In the genomic region with DNA sequence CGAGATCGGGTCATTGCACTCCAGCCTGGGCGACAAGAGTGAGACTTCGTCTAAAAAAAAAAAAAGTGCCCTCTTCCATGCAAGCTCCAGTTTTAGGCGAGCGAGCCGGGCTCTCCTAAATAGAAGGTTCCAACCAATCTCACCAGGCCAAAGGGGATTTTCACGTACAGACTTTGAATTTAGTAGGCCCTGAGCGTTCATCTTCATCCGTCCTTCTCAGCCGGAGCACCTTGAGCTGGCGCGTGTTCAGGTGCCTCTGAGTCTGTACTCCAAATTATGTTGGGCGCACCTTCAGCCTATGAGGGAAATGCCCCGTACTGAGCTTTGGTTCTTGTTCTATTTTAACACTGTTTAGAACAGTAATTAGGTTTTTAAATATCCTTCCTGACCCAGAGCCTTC, we compare ENCODE assay signal across 12 cellular contexts. TPM values are rescaled to one million over a fixed set of nuclear protein-coding genes. Genes with fewer than 3 reads are reported as not detected.
DNase-seq lines count a peak whose midpoint lies in the region; ATAC-seq and TF ChIP-seq lines count a peak whose summit lies in the region.
"Had no signal": no experiment of that assay in that cellular context is flagged by ENCODE, and none has a peak within 500 bp of the region (broad histone marks: within the 10 kb centered on the region; RNA-seq: fewer than 3 reads in every experiment).

No MANE protein-coding gene starts in this region.

- no peaks in the 10 kb centered on the region for H3K27me3 Mint-ChIP-seq in activated naive CD8-positive, alpha-beta T cell
- no peaks in the 10 kb centered on the region for H3K27me3 Mint-ChIP-seq in natural killer cell treated with Interleukin-12 subunit alpha and Interleukin-12 subunit beta and Interleukin-15 and Interleukin-18, amount 100 ng/mL, for 72 hours

- H3K4me1 ChIP-seq in left ventricle myocardium inferior, result peaks cover 47% of the 10 kb centered on the region
- peaks cover 30% of the 10 kb centered on the region for H3K4me1 ChIP-seq in upper lobe of right lung

- H3K9me3 ChIP-seq in left ventricle myocardium inferior (replicated peaks), result no peaks in the 10 kb centered on the region
- H3K9me3 ChIP-seq in upper lobe of right lung, result no peaks in the 10 kb centered on the region
- H3K9me3 ChIP-seq: MG63, SJSA1 had no signal

- DNase-seq in left ventricle myocardium inferior (no peak), Right ventricle myocardium inferior (ENCODE audit: missing footprints) (no peak), upper lobe of right lung (no peak), NCI-H1436 treated with DMSO at 0.1 percent for 48 hours (lab: John Stamatoyannopoulos, UW) (no peak), CD1c-positive myeloid dendritic cell (ENCODE audit: extremely low spot score) (no peak), sciatic nerve (ENCODE audit: low spot score) (no peak)
- no peak for DNase-seq in natural killer cell treated with Interleukin-12 subunit alpha and Interleukin-12 subunit beta and Interleukin-15 and Interleukin-18, amount 100 ng/mL, for 72 hours (ENCODE audit: low spot score)

- peak overlapping the region; percentile 100 for H3K27ac Mint-ChIP-seq in activated naive CD8-positive, alpha-beta T cell
- H3K27ac Mint-ChIP-seq in natural killer cell treated with Interleukin-12 subunit alpha and Interleukin-12 subunit beta and Interleukin-15 and Interleukin-18, amount 100 ng/mL, for 72 hours, result peak overlapping the region; percentile 98 to 100

- no peaks in the 10 kb centered on the region for H3K27me3 ChIP-seq in left ventricle myocardium inferior (ENCODE audit: low read depth)
- no peaks in the 10 kb centered on the region for H3K27me3 ChIP-seq in upper lobe of right lung
- H3K27me3 ChIP-seq: MG63, SJSA1 had no signal

- no peak for ATAC-seq in Right ventricle myocardium inferior
- no peak for ATAC-seq in natural killer cell treated with Interleukin-12 subunit alpha and Interleukin-12 subunit beta and Interleukin-15 and Interleukin-18, amount 100 ng/mL, for 72 hours
- ATAC-seq in upper lobe of right lung, result no peak
- no peak for ATAC-seq in sciatic nerve

- TF ChIP-seq CTCF in left ventricle myocardium inferior (IDR thresholded peaks at IDR 0.05; ENCODE audit: borderline replicate concordance) (no peak), upper lobe of right lung (IDR thresholded peaks at IDR 0.05) (no peak)

- H3K4me1 Mint-ChIP-seq in activated naive CD8-positive, alpha-beta T cell (ENCODE audit: low read depth), result peaks cover 71% of the 10 kb centered on the region
- H3K4me1 Mint-ChIP-seq in natural killer cell treated with Interleukin-12 subunit alpha and Interleukin-12 subunit beta and Interleukin-15 and Interleukin-18, amount 100 ng/mL, for 72 hours (ENCODE audit: low read depth in 2 of 2), result peaks cover 68 to 69% of the 10 kb centered on the region in 2 donors

- H3K9me3 Mint-ChIP-seq in activated naive CD8-positive, alpha-beta T cell (ENCODE audit: low read depth), result no peaks in the 10 kb centered on the region
- H3K9me3 Mint-ChIP-seq in natural killer cell treated with Interleukin-12 subunit alpha and Interleukin-12 subunit beta and Interleukin-15 and Interleukin-18, amount 100 ng/mL, for 72 hours, result no peaks in the 10 kb centered on the region

- no peak overlapping the region for H3K4me3 ChIP-seq in left ventricle myocardium inferior
- H3K4me3 ChIP-seq in upper lobe of right lung, result no peak overlapping the region

- peaks cover 46% of the 10 kb centered on the region for H3K36me3 Mint-ChIP-seq in activated naive CD8-positive, alpha-beta T cell
- H3K36me3 Mint-ChIP-seq in natural killer cell treated with Interleukin-12 subunit alpha and Interleukin-12 subunit beta and Interleukin-15 and Interleukin-18, amount 100 ng/mL, for 72 hours, result peaks cover 62% of the 10 kb centered on the region

- H3K36me3 ChIP-seq in left ventricle myocardium inferior (peaks cover 40% of the 10 kb centered on the region), upper lobe of right lung (peaks cover 53% of the 10 kb centered on the region)
- H3K36me3 ChIP-seq: cardiac muscle cell had no signal

- intact Hi-C loops in left ventricle myocardium inferior (cut with micrococcal nuclease), result no loop called here
- intact Hi-C loops in Right ventricle myocardium inferior (cut with DNase I), result loop anchor here (5.0 kb wide), 1 partner anchor 133 kb away; no protein-coding TSS in a partner anchor
- intact Hi-C loops in upper lobe of right lung (cut with DNase I), result no loop called here
- intact Hi-C loops in sciatic nerve (cut with DNase I), result no loop called here

- peak overlapping the region; percentile 99 for H3K4me3 Mint-ChIP-seq in activated naive CD8-positive, alpha-beta T cell
- H3K4me3 Mint-ChIP-seq in natural killer cell treated with Interleukin-12 subunit alpha and Interleukin-12 subunit beta and Interleukin-15 and Interleukin-18, amount 100 ng/mL, for 72 hours, result peak overlapping the region; percentile 89

- H3K27ac ChIP-seq in left ventricle myocardium inferior (replicated peaks) (peak overlapping the region; percentile 98), upper lobe of right lung (peak overlapping the region; percentile 83)
- H3K27ac ChIP-seq: cardiac muscle cell, SJSA1 had no signal

RNA-seq across cellular contexts. Expression of gene TAP2, which starts 0.8 kb away (rescaled TPM):
- total RNA-seq in left ventricle myocardium inferior (22.4 TPM), Right ventricle myocardium inferior (19.3 TPM), upper lobe of right lung (56.4 TPM), sciatic nerve (26.3 TPM)
- total RNA-seq in natural killer cell treated with Interleukin-12 subunit alpha and Interleukin-12 subunit beta and Interleukin-15 and Interleukin-18, amount 100 ng/mL, for 72 hours, result 100 to 1,000 TPM; 220 to 252 TPM

RNA-seq across cellular contexts. Expression of gene PSMB8, which starts 4.5 kb away (rescaled TPM):
- total RNA-seq in left ventricle myocardium inferior (13.2 TPM), Right ventricle myocardium inferior (19.6 TPM), upper lobe of right lung (86.9 TPM), sciatic nerve (39.3 TPM)
- total RNA-seq in natural killer cell treated with Interleukin-12 subunit alpha and Interleukin-12 subunit beta and Interleukin-15 and Interleukin-18, amount 100 ng/mL, for 72 hours, result 100 to 1,000 TPM; 259 to 356 TPM

RNA-seq across cellular contexts. Expression of gene TAP1, which starts 14.1 kb away (rescaled TPM):
- total RNA-seq in left ventricle myocardium inferior, result 15.5 TPM
- total RNA-seq in Right ventricle myocardium inferior, result 19.1 TPM
- 100 to 1,000 TPM; 512 to 588 TPM for total RNA-seq in natural killer cell treated with Interleukin-12 subunit alpha and Interleukin-12 subunit beta and Interleukin-15 and Interleukin-18, amount 100 ng/mL, for 72 hours
- 60.4 TPM for total RNA-seq in upper lobe of right lung
- 32.8 TPM for total RNA-seq in sciatic nerve

RNA-seq across cellular contexts. Expression of gene PSMB9, which starts 14.6 kb away (rescaled TPM):
- total RNA-seq in left ventricle myocardium inferior (13.4 TPM), Right ventricle myocardium inferior (13.4 TPM), upper lobe of right lung (47.2 TPM), sciatic nerve (41.1 TPM)
- total RNA-seq in natural killer cell treated with Interleukin-12 subunit alpha and Interleukin-12 subunit beta and Interleukin-15 and Interleukin-18, amount 100 ng/mL, for 72 hours, result 100 to 1,000 TPM; 212 to 401 TPM

RNA-seq across cellular contexts. Expression of gene HLA-DOB, which starts 22.6 kb away (rescaled TPM):
- total RNA-seq in left ventricle myocardium inferior (not detected), Right ventricle myocardium inferior (not detected), upper lobe of right lung (0.64 TPM), sciatic nerve (1.8 TPM)
- total RNA-seq in natural killer cell treated with Interleukin-12 subunit alpha and Interleukin-12 subunit beta and Interleukin-15 and Interleukin-18, amount 100 ng/mL, for 72 hours, result 10 to 100 TPM in 1 of 2 donors, 1 to 10 TPM in 1; 3.3 to 13.9 TPM
- total RNA-seq: cardiac muscle cell, pulmonary artery endothelial cell had no signal
